In genomic region chr12:67918441-67918840, GRCh38 we compare ENCODE assay signal across 1 cellular context.
TF ChIP-seq lines count a peak whose summit lies in the region.

No MANE protein-coding gene starts in this region.

TF ChIP-seq in K562, 482 proteins besides CTCF, POLR2A, EP300 and RAD21 (continued from another document):
- TF ChIP-seq ZNF318 (IDR thresholded peaks at IDR 0.05; ENCODE audit: borderline replicate concordance in 1 of 2, low read depth in 1 of 2) (no peak), CBX5 (IDR thresholded peaks at IDR 0.05; ENCODE audit: borderline replicate concordance, low read depth) (no peak), ZKSCAN3 (CRISPR knock-in tag; IDR thresholded peaks at IDR 0.05) (no peak), KAT2B (IDR thresholded peaks at IDR 0.05; ENCODE audit: low read depth, low read length) (no peak), GMEB1 (CRISPR knock-in tag; IDR thresholded peaks at IDR 0.05) (no peak)
